Comparison of ENCODE assay signal across 1 cellular context in the genomic region with DNA sequence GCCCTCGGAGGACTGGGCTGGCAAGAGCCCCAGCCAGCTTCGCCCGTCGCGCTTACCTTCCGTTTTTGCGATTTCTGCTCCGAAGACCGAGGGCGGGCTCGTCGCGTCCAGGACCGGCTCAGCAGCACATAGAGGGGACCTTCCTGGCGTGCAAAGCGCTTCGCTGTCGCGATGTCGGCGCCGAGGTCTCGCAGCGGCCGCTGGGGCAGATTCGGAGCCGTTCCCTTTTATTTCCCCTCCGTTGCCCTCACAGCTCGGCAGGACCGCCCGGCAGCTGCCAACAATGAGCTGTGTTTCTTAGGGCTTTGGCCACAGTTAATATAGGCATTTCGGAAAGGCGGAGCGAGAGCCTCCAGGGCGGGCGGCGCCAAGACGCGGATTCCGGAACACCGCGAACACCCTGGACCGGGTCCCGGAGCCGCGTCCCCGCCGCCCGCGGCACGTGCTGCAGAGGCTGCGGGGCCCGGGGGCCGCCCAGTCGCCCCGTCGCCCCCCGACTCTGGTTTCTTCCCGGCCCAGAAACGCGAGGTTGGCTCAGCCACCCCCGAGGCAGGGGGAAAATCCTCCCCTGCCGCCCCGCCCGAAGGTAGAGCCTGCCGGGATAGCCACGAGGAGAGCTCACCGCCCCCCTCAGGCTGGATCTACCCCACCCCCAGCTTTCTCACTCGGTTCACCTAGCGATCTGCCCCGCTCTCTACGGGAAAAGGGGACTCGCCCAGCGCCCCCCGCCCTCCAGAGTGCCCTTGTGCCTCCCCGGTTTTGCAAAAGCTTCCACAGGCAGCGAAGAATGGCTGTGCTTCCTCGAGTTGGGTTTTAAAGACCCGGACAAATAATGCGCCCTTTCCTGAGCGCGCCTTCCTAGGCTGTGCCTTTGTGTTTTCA.
TF ChIP-seq lines count a peak whose summit lies in the region.

A gene with protein sequence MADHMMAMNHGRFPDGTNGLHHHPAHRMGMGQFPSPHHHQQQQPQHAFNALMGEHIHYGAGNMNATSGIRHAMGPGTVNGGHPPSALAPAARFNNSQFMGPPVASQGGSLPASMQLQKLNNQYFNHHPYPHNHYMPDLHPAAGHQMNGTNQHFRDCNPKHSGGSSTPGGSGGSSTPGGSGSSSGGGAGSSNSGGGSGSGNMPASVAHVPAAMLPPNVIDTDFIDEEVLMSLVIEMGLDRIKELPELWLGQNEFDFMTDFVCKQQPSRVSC (minus strand): TSS at position 292 of the 882 bp plus-strand sequence. CDS start 704 bp downstream, outside the sequence.

TF ChIP-seq in HEK293, 187 proteins besides CTCF, POLR2A, EP300 and RAD21 (continued from another document):
- peak; percentile 73 for TF ChIP-seq ZEB2 (tag by site-specific recombination; IDR thresholded peaks at IDR 0.05)
- no peak for TF ChIP-seq ZNF664 (tag by site-specific recombination; IDR thresholded peaks at IDR 0.05)
- peak; percentile 60 for TF ChIP-seq ZNF561 (tag by site-specific recombination; IDR thresholded peaks at IDR 0.05; ENCODE audit: borderline replicate concordance)
- no peak for TF ChIP-seq TCF7L2 (IDR thresholded peaks at IDR 0.05; ENCODE audit: borderline replicate concordance, low read depth, low read length)
- no peak for TF ChIP-seq ZNF623 (tag by site-specific recombination; IDR thresholded peaks at IDR 0.05)
- TF ChIP-seq ZBTB8A (tag by site-specific recombination; IDR thresholded peaks at IDR 0.05), result peak; percentile 77
- peak; percentile 37; the same call in 1 of the 2 replicates for TF ChIP-seq YY1 (tag by site-specific recombination; IDR thresholded peaks at IDR 0.05)
- no peak; the same call in 1 of the 2 replicates for TF ChIP-seq KLF7 (tag by site-specific recombination; IDR thresholded peaks at IDR 0.05; ENCODE audit: borderline replicate concordance)
- TF ChIP-seq ZBTB21 (tag by site-specific recombination; IDR thresholded peaks at IDR 0.05), result no peak
- peak; percentile 47; the same call in 1 of the 2 replicates for TF ChIP-seq ZNF610 (tag by site-specific recombination; IDR thresholded peaks at IDR 0.05; ENCODE audit: borderline replicate concordance)
- TF ChIP-seq ZNF677 (tag by site-specific recombination; IDR thresholded peaks at IDR 0.05), result peak; percentile 45; the same call in 1 of the 2 replicates
- TF ChIP-seq, protein P1, sequence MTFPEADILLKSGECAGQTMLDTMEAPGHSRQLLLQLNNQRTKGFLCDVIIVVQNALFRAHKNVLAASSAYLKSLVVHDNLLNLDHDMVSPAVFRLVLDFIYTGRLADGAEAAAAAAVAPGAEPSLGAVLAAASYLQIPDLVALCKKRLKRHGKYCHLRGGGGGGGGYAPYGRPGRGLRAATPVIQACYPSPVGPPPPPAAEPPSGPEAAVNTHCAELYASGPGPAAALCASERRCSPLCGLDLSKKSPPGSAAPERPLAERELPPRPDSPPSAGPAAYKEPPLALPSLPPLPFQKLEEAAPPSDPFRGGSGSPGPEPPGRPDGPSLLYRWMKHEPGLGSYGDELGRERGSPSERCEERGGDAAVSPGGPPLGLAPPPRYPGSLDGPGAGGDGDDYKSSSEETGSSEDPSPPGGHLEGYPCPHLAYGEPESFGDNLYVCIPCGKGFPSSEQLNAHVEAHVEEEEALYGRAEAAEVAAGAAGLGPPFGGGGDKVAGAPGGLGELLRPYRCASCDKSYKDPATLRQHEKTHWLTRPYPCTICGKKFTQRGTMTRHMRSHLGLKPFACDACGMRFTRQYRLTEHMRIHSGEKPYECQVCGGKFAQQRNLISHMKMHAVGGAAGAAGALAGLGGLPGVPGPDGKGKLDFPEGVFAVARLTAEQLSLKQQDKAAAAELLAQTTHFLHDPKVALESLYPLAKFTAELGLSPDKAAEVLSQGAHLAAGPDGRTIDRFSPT (tag by site-specific recombination; IDR thresholded peaks at IDR 0.05), result peak; percentile 85
- peak; percentile 79 for TF ChIP-seq SP7 (tag by site-specific recombination; IDR thresholded peaks at IDR 0.05)
- no peak for TF ChIP-seq GLIS1 (tag by site-specific recombination; IDR thresholded peaks at IDR 0.05)
- TF ChIP-seq, protein P2, sequence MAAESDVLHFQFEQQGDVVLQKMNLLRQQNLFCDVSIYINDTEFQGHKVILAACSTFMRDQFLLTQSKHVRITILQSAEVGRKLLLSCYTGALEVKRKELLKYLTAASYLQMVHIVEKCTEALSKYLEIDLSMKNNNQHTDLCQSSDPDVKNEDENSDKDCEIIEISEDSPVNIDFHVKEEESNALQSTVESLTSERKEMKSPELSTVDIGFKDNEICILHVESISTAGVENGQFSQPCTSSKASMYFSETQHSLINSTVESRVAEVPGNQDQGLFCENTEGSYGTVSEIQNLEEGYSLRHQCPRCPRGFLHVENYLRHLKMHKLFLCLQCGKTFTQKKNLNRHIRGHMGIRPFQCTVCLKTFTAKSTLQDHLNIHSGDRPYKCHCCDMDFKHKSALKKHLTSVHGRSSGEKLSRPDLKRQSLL (tag by site-specific recombination; IDR thresholded peaks at IDR 0.05), result peak; percentile 62; the same call in 1 of the 2 replicates
- TF ChIP-seq ZNF792 (tag by site-specific recombination; IDR thresholded peaks at IDR 0.05), result peak; percentile 81; the same call in 1 of the 2 replicates
- no peak for TF ChIP-seq ZNF560 (tag by site-specific recombination; IDR thresholded peaks at IDR 0.05; ENCODE audit: borderline replicate concordance)
- peak; percentile 69 for TF ChIP-seq ZNF830 (tag by site-specific recombination; IDR thresholded peaks at IDR 0.05; ENCODE audit: low read depth)
- 0 out of 2 replicates have a peak, but pooled peaks have one; percentile 11 for TF ChIP-seq WT1 (tag by site-specific recombination; IDR thresholded peaks at IDR 0.05)
- TF ChIP-seq ZSCAN30 (tag by site-specific recombination; IDR thresholded peaks at IDR 0.05), result peak; percentile 95
- TF ChIP-seq, protein P3, sequence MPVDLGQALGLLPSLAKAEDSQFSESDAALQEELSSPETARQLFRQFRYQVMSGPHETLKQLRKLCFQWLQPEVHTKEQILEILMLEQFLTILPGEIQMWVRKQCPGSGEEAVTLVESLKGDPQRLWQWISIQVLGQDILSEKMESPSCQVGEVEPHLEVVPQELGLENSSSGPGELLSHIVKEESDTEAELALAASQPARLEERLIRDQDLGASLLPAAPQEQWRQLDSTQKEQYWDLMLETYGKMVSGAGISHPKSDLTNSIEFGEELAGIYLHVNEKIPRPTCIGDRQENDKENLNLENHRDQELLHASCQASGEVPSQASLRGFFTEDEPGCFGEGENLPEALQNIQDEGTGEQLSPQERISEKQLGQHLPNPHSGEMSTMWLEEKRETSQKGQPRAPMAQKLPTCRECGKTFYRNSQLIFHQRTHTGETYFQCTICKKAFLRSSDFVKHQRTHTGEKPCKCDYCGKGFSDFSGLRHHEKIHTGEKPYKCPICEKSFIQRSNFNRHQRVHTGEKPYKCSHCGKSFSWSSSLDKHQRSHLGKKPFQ (tag by site-specific recombination; IDR thresholded peaks at IDR 0.05), result peak; percentile 60; the same call in 1 of the 2 replicates
- peak; percentile 79 for TF ChIP-seq ZNF324 (tag by site-specific recombination; IDR thresholded peaks at IDR 0.05)
- TF ChIP-seq OSR2 (tag by site-specific recombination; IDR thresholded peaks at IDR 0.05), result peak; percentile 47; the same call in 1 of the 2 replicates
- TF ChIP-seq IKZF3 (tag by site-specific recombination; IDR thresholded peaks at IDR 0.05), result no peak
- TF ChIP-seq ZNF214 (tag by site-specific recombination; IDR thresholded peaks at IDR 0.05; ENCODE audit: borderline replicate concordance), result no peak
- peak; percentile 85 for TF ChIP-seq GLI4 (tag by site-specific recombination; IDR thresholded peaks at IDR 0.05)
- TF ChIP-seq ZFP69B (tag by site-specific recombination; IDR thresholded peaks at IDR 0.05), result peak; percentile 89
- TF ChIP-seq ZNF768 (tag by site-specific recombination; IDR thresholded peaks at IDR 0.05), result no peak
- peak; percentile 79 for TF ChIP-seq ZNF76 (tag by site-specific recombination; IDR thresholded peaks at IDR 0.05; ENCODE audit: borderline replicate concordance, low read depth)
- TF ChIP-seq ZNF341 (tag by site-specific recombination; IDR thresholded peaks at IDR 0.05; ENCODE audit: low read depth), result peak; percentile 2
- peak; percentile 69 for TF ChIP-seq ZNF391 (tag by site-specific recombination; IDR thresholded peaks at IDR 0.05; ENCODE audit: borderline replicate concordance, low read depth)
- peak; percentile 91 for TF ChIP-seq ZNF335 (tag by site-specific recombination; conservative IDR thresholded peaks at IDR 0.05)
- TF ChIP-seq ZNF174 (tag by site-specific recombination; IDR thresholded peaks at IDR 0.05), result 0 out of 2 replicates have a peak, but pooled peaks have one; percentile 70
- peak; percentile 71 for TF ChIP-seq ZBTB20 (tag by site-specific recombination; IDR thresholded peaks at IDR 0.05)
- TF ChIP-seq BCL11B (tag by site-specific recombination; IDR thresholded peaks at IDR 0.05; ENCODE audit: low read depth), result peak; percentile 35; the same call in 1 of the 2 replicates
- peak; percentile 44; the same call in 1 of the 2 replicates for TF ChIP-seq ZNF843 (tag by site-specific recombination; IDR thresholded peaks at IDR 0.05)
- no peak for TF ChIP-seq ZNF776 (tag by site-specific recombination; IDR thresholded peaks at IDR 0.05; ENCODE audit: borderline replicate concordance)
- TF ChIP-seq ZNF585B (tag by site-specific recombination; IDR thresholded peaks at IDR 0.05), result no peak
- 0 out of 2 replicates have a peak, but pooled peaks have one; percentile 52 for TF ChIP-seq GFI1B (tag by site-specific recombination; IDR thresholded peaks at IDR 0.05)
- peak; percentile 59 for TF ChIP-seq KLF8 (tag by site-specific recombination; IDR thresholded peaks at IDR 0.05)
- TF ChIP-seq ZSCAN16 (tag by site-specific recombination; IDR thresholded peaks at IDR 0.05), result no peak
- TF ChIP-seq, protein P4, sequence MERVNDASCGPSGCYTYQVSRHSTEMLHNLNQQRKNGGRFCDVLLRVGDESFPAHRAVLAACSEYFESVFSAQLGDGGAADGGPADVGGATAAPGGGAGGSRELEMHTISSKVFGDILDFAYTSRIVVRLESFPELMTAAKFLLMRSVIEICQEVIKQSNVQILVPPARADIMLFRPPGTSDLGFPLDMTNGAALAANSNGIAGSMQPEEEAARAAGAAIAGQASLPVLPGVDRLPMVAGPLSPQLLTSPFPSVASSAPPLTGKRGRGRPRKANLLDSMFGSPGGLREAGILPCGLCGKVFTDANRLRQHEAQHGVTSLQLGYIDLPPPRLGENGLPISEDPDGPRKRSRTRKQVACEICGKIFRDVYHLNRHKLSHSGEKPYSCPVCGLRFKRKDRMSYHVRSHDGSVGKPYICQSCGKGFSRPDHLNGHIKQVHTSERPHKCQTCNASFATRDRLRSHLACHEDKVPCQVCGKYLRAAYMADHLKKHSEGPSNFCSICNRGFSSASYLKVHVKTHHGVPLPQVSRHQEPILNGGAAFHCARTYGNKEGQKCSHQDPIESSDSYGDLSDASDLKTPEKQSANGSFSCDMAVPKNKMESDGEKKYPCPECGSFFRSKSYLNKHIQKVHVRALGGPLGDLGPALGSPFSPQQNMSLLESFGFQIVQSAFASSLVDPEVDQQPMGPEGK (tag by site-specific recombination; IDR thresholded peaks at IDR 0.05), result no peak
- peak; percentile 68; the same call in 1 of the 2 replicates for TF ChIP-seq ZNF184 (tag by site-specific recombination; IDR thresholded peaks at IDR 0.05)
- TF ChIP-seq ZNF473 (tag by site-specific recombination; IDR thresholded peaks at IDR 0.05), result no peak
- TF ChIP-seq ZNF629 (tag by site-specific recombination; IDR thresholded peaks at IDR 0.05), result peak; percentile 58
- TF ChIP-seq, protein P5, sequence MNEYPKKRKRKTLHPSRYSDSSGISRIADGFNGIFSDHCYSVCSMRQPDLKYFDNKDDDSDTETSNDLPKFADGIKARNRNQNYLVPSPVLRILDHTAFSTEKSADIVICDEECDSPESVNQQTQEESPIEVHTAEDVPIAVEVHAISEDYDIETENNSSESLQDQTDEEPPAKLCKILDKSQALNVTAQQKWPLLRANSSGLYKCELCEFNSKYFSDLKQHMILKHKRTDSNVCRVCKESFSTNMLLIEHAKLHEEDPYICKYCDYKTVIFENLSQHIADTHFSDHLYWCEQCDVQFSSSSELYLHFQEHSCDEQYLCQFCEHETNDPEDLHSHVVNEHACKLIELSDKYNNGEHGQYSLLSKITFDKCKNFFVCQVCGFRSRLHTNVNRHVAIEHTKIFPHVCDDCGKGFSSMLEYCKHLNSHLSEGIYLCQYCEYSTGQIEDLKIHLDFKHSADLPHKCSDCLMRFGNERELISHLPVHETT (tag by site-specific recombination; IDR thresholded peaks at IDR 0.05), result peak; percentile 49; the same call in 1 of the 2 replicates
- peak; percentile 80 for TF ChIP-seq ZNF394 (tag by site-specific recombination; IDR thresholded peaks at IDR 0.05; ENCODE audit: borderline replicate concordance)
- TF ChIP-seq, protein P6, sequence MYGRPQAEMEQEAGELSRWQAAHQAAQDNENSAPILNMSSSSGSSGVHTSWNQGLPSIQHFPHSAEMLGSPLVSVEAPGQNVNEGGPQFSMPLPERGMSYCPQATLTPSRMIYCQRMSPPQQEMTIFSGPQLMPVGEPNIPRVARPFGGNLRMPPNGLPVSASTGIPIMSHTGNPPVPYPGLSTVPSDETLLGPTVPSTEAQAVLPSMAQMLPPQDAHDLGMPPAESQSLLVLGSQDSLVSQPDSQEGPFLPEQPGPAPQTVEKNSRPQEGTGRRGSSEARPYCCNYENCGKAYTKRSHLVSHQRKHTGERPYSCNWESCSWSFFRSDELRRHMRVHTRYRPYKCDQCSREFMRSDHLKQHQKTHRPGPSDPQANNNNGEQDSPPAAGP (tag by site-specific recombination; IDR thresholded peaks at IDR 0.05), result peak; percentile 62
- no peak for TF ChIP-seq ZNF132 (tag by site-specific recombination; IDR thresholded peaks at IDR 0.05; ENCODE audit: borderline replicate concordance)
- TF ChIP-seq, protein P7, sequence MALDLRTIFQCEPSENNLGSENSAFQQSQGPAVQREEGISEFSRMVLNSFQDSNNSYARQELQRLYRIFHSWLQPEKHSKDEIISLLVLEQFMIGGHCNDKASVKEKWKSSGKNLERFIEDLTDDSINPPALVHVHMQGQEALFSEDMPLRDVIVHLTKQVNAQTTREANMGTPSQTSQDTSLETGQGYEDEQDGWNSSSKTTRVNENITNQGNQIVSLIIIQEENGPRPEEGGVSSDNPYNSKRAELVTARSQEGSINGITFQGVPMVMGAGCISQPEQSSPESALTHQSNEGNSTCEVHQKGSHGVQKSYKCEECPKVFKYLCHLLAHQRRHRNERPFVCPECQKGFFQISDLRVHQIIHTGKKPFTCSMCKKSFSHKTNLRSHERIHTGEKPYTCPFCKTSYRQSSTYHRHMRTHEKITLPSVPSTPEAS (tag by site-specific recombination; IDR thresholded peaks at IDR 0.05), result peak; percentile 37; the same call in 1 of the 2 replicates
- TF ChIP-seq, protein P8, sequence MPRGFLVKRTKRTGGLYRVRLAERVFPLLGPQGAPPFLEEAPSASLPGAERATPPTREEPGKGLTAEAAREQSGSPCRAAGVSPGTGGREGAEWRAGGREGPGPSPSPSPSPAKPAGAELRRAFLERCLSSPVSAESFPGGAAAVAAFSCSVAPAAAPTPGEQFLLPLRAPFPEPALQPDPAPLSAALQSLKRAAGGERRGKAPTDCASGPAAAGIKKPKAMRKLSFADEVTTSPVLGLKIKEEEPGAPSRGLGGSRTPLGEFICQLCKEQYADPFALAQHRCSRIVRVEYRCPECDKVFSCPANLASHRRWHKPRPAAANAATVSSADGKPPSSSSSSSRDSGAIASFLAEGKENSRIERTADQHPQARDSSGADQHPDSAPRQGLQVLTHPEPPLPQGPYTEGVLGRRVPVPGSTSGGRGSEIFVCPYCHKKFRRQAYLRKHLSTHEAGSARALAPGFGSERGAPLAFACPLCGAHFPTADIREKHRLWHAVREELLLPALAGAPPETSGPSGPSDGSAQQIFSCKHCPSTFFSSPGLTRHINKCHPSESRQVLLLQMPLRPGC (tag by site-specific recombination; IDR thresholded peaks at IDR 0.05), result peak; percentile 65; the same call in 1 of the 2 replicates
- TF ChIP-seq ZNF558 (tag by site-specific recombination; IDR thresholded peaks at IDR 0.05), result peak; percentile 30; the same call in 1 of the 2 replicates
